ENCODE assay signal across 12 cellular contexts in the genomic region with DNA sequence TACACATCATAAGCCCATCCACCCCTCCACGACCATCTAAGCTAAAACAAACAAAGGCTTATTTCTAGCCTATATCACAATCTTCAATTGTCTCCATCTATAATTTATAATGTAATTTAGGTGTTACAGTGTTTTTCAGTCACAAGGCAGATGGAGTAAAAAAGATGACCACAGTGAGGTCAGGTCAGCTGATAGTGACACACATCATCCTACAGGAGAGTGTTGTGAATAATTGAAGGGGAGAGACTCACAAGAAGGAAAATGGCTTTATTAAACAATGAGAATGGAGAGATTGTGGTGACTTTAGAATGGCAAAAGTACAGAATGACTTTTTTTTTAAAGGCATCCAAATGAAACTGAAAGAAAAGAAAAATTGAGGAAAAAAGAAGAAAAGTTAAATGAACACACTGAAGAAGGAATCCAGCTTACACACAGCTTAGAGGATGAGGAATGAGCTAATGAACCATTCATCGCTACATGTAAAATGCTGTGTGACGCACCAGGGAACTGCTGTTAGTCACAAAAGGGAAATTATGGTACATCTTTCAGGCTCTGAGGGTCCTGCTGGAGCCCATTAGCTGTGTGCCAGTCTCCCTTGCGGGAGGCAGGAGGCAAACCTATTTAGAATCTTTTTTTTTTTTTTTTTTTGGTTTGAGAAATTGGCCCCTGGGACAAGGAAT. TPM values are rescaled to one million over a fixed set of nuclear protein-coding genes. Genes with fewer than 3 reads are reported as not detected.
DNase-seq lines count a peak whose midpoint lies in the region; ATAC-seq and TF ChIP-seq lines count a peak whose summit lies in the region.
"Had no signal": no experiment of that assay in that cellular context is flagged by ENCODE, and none has a peak within 500 bp of the region (broad histone marks: within the 10 kb centered on the region; RNA-seq: fewer than 3 reads in every experiment).

No MANE protein-coding gene starts in this region.

- H3K79me2 ChIP-seq in GM23248 (ENCODE audit: insufficient read depth) (no peaks in the 10 kb centered on the region), smooth muscle cell (ENCODE audit: low read depth) (no peaks in the 10 kb centered on the region)

- 55 to 57% methylated on average over 4 of the region's 4 CpGs for WGBS in GM23248 (ENCODE audit: low coverage in 1 of 2, low lambda C conversion rate in 2 of 2, missing lambda C conversion rate in 2 of 2), 2 experiments
- 46% methylated on average over 4 of the region's 4 CpGs for WGBS in smooth muscle cell (ENCODE audit: low lambda C conversion rate)

- DNase-seq in GM23248 = peak; percentile 66
- DNase-seq in SJSA1 (ENCODE audit: low read depth in 1 of 2, low spot score in 2 of 2) = no peak
- peak; percentile 34 for DNase-seq in glomerular visceral epithelial cell (ENCODE audit: extremely low spot score)
- no peak for DNase-seq in smooth muscle cell (lab: John Stamatoyannopoulos, UW; ENCODE audit: unreplicated experiment)
- no peak for DNase-seq in SIG-M5 treated with dmso at 0.1 percent for 504 hours (lab: John Stamatoyannopoulos, UW; ENCODE audit: unreplicated experiment)
- DNase-seq in T-helper 9 cell = no peak
- DNase-seq: activated T-cell treated with anti-CD3 and anti-CD28 coated beads, Interleukin-2, amount 50 U/mL, for 1 hour; Caco-2; effector memory CD4-positive, alpha-beta T cell; T-helper 1 cell had no signal

- H3K4me3 ChIP-seq in GM23248 (no peak overlapping the region), SJSA1 (no peak overlapping the region), smooth muscle cell (no peak overlapping the region)
- H3K4me3 ChIP-seq: thyroid gland had no signal

- no peak overlapping the region for H3K9ac ChIP-seq in GM23248
- H3K9ac ChIP-seq in smooth muscle cell (ENCODE audit: low read depth) = peak overlapping the region; percentile 65

- TF ChIP-seq CTCF in smooth muscle cell (IDR thresholded peaks at IDR 0.05; ENCODE audit: borderline replicate concordance, insufficient read depth, poor library complexity, severe bottlenecking) = no peak

- peak overlapping the region; percentile 8; the same call in 1 of the 2 replicates for H3K27ac ChIP-seq in GM23248
- H3K27ac ChIP-seq in SJSA1 = peak overlapping the region; percentile 22
- peak overlapping the region; percentile 92 for H3K27ac ChIP-seq in smooth muscle cell (ENCODE audit: low read depth)
- H3K27ac ChIP-seq: thyroid gland had no signal

- no peak for ATAC-seq in GM18502 (IDR thresholded peaks at IDR 0.05; ENCODE audit: poor library complexity, unreplicated experiment)

- H3K36me3 ChIP-seq in GM23248 (ENCODE audit: low read depth) (no peaks in the 10 kb centered on the region), SJSA1 (no peaks in the 10 kb centered on the region), smooth muscle cell (ENCODE audit: low read depth) (no peaks in the 10 kb centered on the region)
- H3K36me3 ChIP-seq: thyroid gland had no signal

- H3K4me1 ChIP-seq in GM23248 (ENCODE audit: insufficient read depth) (peaks cover 12% of the 10 kb centered on the region), SJSA1 (replicated peaks) (peaks cover 34% of the 10 kb centered on the region), smooth muscle cell (ENCODE audit: low read depth) (peaks cover 21% of the 10 kb centered on the region)
- H3K4me1 ChIP-seq: thyroid gland had no signal

- no peaks in the 10 kb centered on the region for H3K9me2 ChIP-seq in GM23248 (ENCODE audit: insufficient read depth)

- H3K27me3 ChIP-seq in GM23248 (replicated peaks; ENCODE audit: insufficient read depth) (no peaks in the 10 kb centered on the region), SJSA1 (replicated peaks) (no peaks in the 10 kb centered on the region), smooth muscle cell (ENCODE audit: low read depth) (no peaks in the 10 kb centered on the region)
- H3K27me3 ChIP-seq: thyroid gland had no signal

- no peak overlapping the region for H2AFZ ChIP-seq in GM23248
- H2AFZ ChIP-seq in smooth muscle cell (ENCODE audit: low read depth) = peak overlapping the region; percentile 11

- no peaks in the 10 kb centered on the region for H4K20me1 ChIP-seq in GM23248 (ENCODE audit: insufficient read depth)
- no peaks in the 10 kb centered on the region for H4K20me1 ChIP-seq in smooth muscle cell (ENCODE audit: low read depth)

- in situ Hi-C loops in GM23248 (cut with MboI) = no loop called here

- H3K4me2 ChIP-seq in GM23248 (ENCODE audit: unreplicated experiment) = peak overlapping the region; percentile 69
- H3K4me2 ChIP-seq in smooth muscle cell = peak overlapping the region; percentile 74

- H3F3A ChIP-seq in GM23248 (ENCODE audit: insufficient read depth) (peaks cover 9% of the 10 kb centered on the region; the same call in 1 of the 2 replicates), smooth muscle cell (ENCODE audit: low read depth) (no peaks in the 10 kb centered on the region)

- no peaks in the 10 kb centered on the region for H3K9me3 ChIP-seq in GM23248 (ENCODE audit: low read depth)
- no peaks in the 10 kb centered on the region for H3K9me3 ChIP-seq in SJSA1 (replicated peaks)
- no peaks in the 10 kb centered on the region for H3K9me3 ChIP-seq in smooth muscle cell (replicated peaks; ENCODE audit: low read depth)
- H3K9me3 ChIP-seq: Caco-2, thyroid gland had no signal

RNA-seq across cellular contexts. Expression of gene SPRY1, which starts 56.6 kb away (rescaled TPM):
- total RNA-seq in GM23248 (2014; rRNA removed; shearing (Covaris generic)) = 1.3 and 6.4 TPM in 2 replicates
- polyA plus RNA-seq in GM23248 (2016; fragmentation: Nextera tagmentation; extraction: Ambion mirVana) (3.6 and 3.9 TPM in 2 replicates), smooth muscle cell (26.4 and 28.1 TPM in 2 replicates)
- 0.06 and 2.7 TPM in 2 replicates for total RNA-seq in SJSA1 (2014; rRNA removed; shearing (Covaris generic))
- total RNA-seq in smooth muscle cell = 17.4 and 17.8 TPM in 2 replicates

Comparison
In these comparisons a context has a peak if more than half of its experiments do, and no peak if none do; other contexts are left out.
1. DNase-seq: peak in GM23248 (single experiment) and glomerular visceral epithelial cell (single experiment); none in SJSA1 (0 of 2), smooth muscle cell (single experiment), SIG-M5 treated with dmso at 0.1 percent for 504 hours (single experiment) and T-helper 9 cell (single experiment).
2. H3K27ac ChIP-seq: peak in every context shown above with its lines; median percentile 92 in smooth muscle cell; 22 in SJSA1; 8 in GM23248.